In the genomic region with DNA sequence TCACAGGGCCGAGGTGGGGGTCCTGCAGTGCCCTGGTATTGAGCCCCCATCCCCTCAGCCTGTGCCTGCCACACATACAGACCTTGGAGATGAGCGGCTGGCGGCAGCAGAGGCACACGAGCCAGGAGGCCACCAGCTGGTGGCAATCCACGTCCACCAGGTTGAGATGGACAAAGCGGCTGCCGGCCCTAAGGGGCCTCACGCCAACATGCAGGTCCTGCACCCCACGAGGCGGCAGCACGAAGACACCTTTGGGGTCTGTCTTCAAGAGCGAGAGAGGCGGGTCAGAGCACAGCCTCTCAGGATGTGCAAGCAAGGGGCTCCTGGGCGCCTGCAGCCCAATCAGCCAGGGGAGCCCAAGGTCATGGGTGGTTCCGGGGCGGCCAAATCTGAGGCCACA, we compare ENCODE assay signal across 33 cellular contexts.
DNase-seq lines count a peak whose midpoint lies in the region; ATAC-seq and TF ChIP-seq lines count a peak whose summit lies in the region.
"Had no signal": no experiment of that assay in that cellular context is flagged by ENCODE, and none has a peak within 500 bp of the region (broad histone marks: within the 10 kb centered on the region; RNA-seq: fewer than 3 reads in every experiment).

No MANE protein-coding gene starts in this region.

- H3K4me1 ChIP-seq in GM23338 (ENCODE audit: insufficient read depth): no peaks in the 10 kb centered on the region
- H3K4me1 ChIP-seq in H9 (ENCODE audit: insufficient read depth, low read length): no peaks in the 10 kb centered on the region
- H3K4me1 ChIP-seq in neuronal stem cell (ENCODE audit: control insufficient read depth in 2 of 2, insufficient read depth in 1 of 2, low read depth in 1 of 2, low read length in 2 of 2): peaks cover 0 to 22% of the 10 kb centered on the region in 2 donors
- H3K4me1 ChIP-seq in suprapubic skin: no peaks in the 10 kb centered on the region
- H3K4me1 ChIP-seq: A549, BE2C, Caco-2 had no signal

- H3K9me3 Mint-ChIP-seq in GM23338: peaks cover 12% of the 10 kb centered on the region
- peaks cover 10 to 11% of the 10 kb centered on the region in 2 experiments for H3K9me3 Mint-ChIP-seq in H9
- H3K9me3 Mint-ChIP-seq: CD4-positive, alpha-beta T cell; CD4-positive, CD25-positive, alpha-beta regulatory T cell; CD8-positive, alpha-beta memory T cell; CD8-positive, alpha-beta T cell had no signal

- H3K9me3 ChIP-seq in H9 (ENCODE audit: control insufficient read depth, low read depth, low read length) (peaks cover 7% of the 10 kb centered on the region), neuronal stem cell (replicated peaks in 1 of 2; ENCODE audit: control insufficient read depth in 2 of 2, insufficient read depth in 1 of 2, low read depth in 1 of 2, low read length in 2 of 2) (peaks cover 0 to 9% of the 10 kb centered on the region in 2 donors), suprapubic skin (no peaks in the 10 kb centered on the region)
- H3K9me3 ChIP-seq: A549, BE2C, BLaER1, Caco-2 had no signal

- no peak overlapping the region for H3K56ac ChIP-seq in H9 (ENCODE audit: insufficient read length, low read depth, low read length)

- H4K91ac ChIP-seq in H9 (ENCODE audit: insufficient read length, low read depth, low read length) (no peak overlapping the region), neuronal stem cell (ENCODE audit: low read depth, low read length, poor library complexity) (no peak overlapping the region)

- H3K4ac ChIP-seq in H9 (ENCODE audit: low read depth, low read length) (no peak overlapping the region), neuronal stem cell (ENCODE audit: low read length) (no peak overlapping the region)

- H2BK120ac ChIP-seq in H9 (ENCODE audit: low read depth, low read length, poor library complexity, severe bottlenecking): no peak overlapping the region
- no peak overlapping the region for H2BK120ac ChIP-seq in neuronal stem cell (ENCODE audit: low read depth, low read length)

- H3K27me3 Mint-ChIP-seq in GM23338 (ENCODE audit: insufficient read depth, low read depth, poor library complexity) (peaks cover 8% of the 10 kb centered on the region), H9 (ENCODE audit: low read depth) (no peaks in the 10 kb centered on the region)
- H3K27me3 Mint-ChIP-seq: B cell; CD4-positive, alpha-beta memory T cell; CD4-positive, alpha-beta T cell; CD4-positive, CD25-positive, alpha-beta regulatory T cell; CD8-positive, alpha-beta memory T cell had no signal

- H2BK5ac ChIP-seq in H9 (ENCODE audit: insufficient read length, low read length): no peak overlapping the region
- H2BK5ac ChIP-seq in neuronal stem cell (ENCODE audit: low read length): peak overlapping the region; percentile 44

- H3K36me3 ChIP-seq in GM23338 (ENCODE audit: insufficient read depth): no peaks in the 10 kb centered on the region
- peaks cover 6 to 24% of the 10 kb centered on the region in 2 donors for H3K36me3 ChIP-seq in neuronal stem cell (replicated peaks in 1 of 2; ENCODE audit: control insufficient read depth in 2 of 2, insufficient read depth in 2 of 2, low read length in 2 of 2)
- peaks cover 68% of the 10 kb centered on the region for H3K36me3 ChIP-seq in suprapubic skin
- H3K36me3 ChIP-seq: BE2C had no signal

- H2BK20ac ChIP-seq in H9 (ENCODE audit: low read depth, low read length, poor library complexity, severe bottlenecking): no peak overlapping the region

- no peak overlapping the region for H3K4me3 ChIP-seq in GM23338
- H3K4me3 ChIP-seq in neuronal stem cell (ENCODE audit: low read length in 2 of 2): no peak overlapping the region
- H3K4me3 ChIP-seq in suprapubic skin: no peak overlapping the region
- H3K4me3 ChIP-seq: A549; BLaER1; BLaER1 treated with 17β-estradiol and CSF1 and Interleukin-3, amounts not matched to agents 10 nM and 100 nM had no signal

- H2AK5ac ChIP-seq in H9 (ENCODE audit: insufficient read length, low read length): no peak overlapping the region
- H2AK5ac ChIP-seq in neuronal stem cell (ENCODE audit: low read depth, low read length): peak overlapping the region; percentile 14

- H3K36me3 Mint-ChIP-seq in GM23338 (ENCODE audit: low read depth) (peaks cover 15% of the 10 kb centered on the region), H9 (ENCODE audit: insufficient read depth in 1 of 3, low read depth in 3 of 3) (peaks cover 15 to 33% (median 18%) of the 10 kb centered on the region in 3 experiments)

- H3K79me1 ChIP-seq in H9 (ENCODE audit: insufficient read depth, low read depth, low read length, poor library complexity, severe bottlenecking) (no peaks in the 10 kb centered on the region), neuronal stem cell (ENCODE audit: low read depth, low read length) (peaks cover 14% of the 10 kb centered on the region)

- H2AFZ ChIP-seq in GM23338 (no peak overlapping the region), H9 (ENCODE audit: low read length) (no peak overlapping the region), neuronal stem cell (ENCODE audit: low read length) (no peak overlapping the region)

- no peak overlapping the region; the same call in 1 of the 2 replicates for H3K14ac ChIP-seq in H9 (ENCODE audit: insufficient read depth, low read length)
- peak overlapping the region; percentile 17 for H3K14ac ChIP-seq in neuronal stem cell (ENCODE audit: low read length)

- no peaks in the 10 kb centered on the region for H3K79me2 ChIP-seq in GM23338 (replicated peaks; ENCODE audit: insufficient read depth)
- H3K79me2 ChIP-seq in H9 (ENCODE audit: insufficient read depth, low read length): no peaks in the 10 kb centered on the region

- TF ChIP-seq POLR2A in suprapubic skin (IDR thresholded peaks at IDR 0.05): no peak

- H3K4me2 ChIP-seq in GM23338 (no peak overlapping the region), H9 (ENCODE audit: insufficient read depth, insufficient read length, low read length) (no peak overlapping the region), neuronal stem cell (ENCODE audit: insufficient read depth, low read length, poor library complexity, severe bottlenecking) (no peak overlapping the region)
- H3K4me2 ChIP-seq: A549 had no signal

- no CpG with 5 or more reads among the region's 16 CpGs for WGBS in H9 (ENCODE audit: extremely low coverage, insufficient read length, low lambda C conversion rate)
- no CpG with 5 or more reads among the region's 16 CpGs for WGBS in neuronal stem cell (ENCODE audit: extremely low coverage in 2 of 2, insufficient read length in 2 of 2, insufficient replicate concordance in 1 of 2), 2 donors
- no CpG with 5 or more reads among the region's 16 CpGs for WGBS in suprapubic skin

- H2BK12ac ChIP-seq in H9 (ENCODE audit: insufficient read length, low read depth, low read length) (no peak overlapping the region), neuronal stem cell (ENCODE audit: low read length) (no peak overlapping the region)

- H3K23me2 ChIP-seq in H9 (ENCODE audit: insufficient read length, low read depth, low read length, poor library complexity, severe bottlenecking): no peaks in the 10 kb centered on the region

- H2BK15ac ChIP-seq in H9 (ENCODE audit: low read depth, low read length): no peak overlapping the region
- no peak overlapping the region for H2BK15ac ChIP-seq in neuronal stem cell (ENCODE audit: low read length)

- H3K27ac Mint-ChIP-seq in GM23338 (peak overlapping the region; percentile 40; the same call in 1 of the 2 replicates), H9 (peak overlapping the region in 2 of 3 experiments; percentile 44 to 79; a peak in 1 of 7 replicates)
- H3K27ac Mint-ChIP-seq: B cell; CD14-positive monocyte; CD4-positive, alpha-beta memory T cell; CD4-positive, alpha-beta T cell; CD4-positive, CD25-positive, alpha-beta regulatory T cell; CD8-positive, alpha-beta T cell had no signal

- H4K8ac ChIP-seq in H9 (replicated peaks; ENCODE audit: insufficient read length, low read depth, low read length) (no peak overlapping the region), neuronal stem cell (ENCODE audit: low read depth, low read length) (no peak overlapping the region)

- no peaks in the 10 kb centered on the region for H4K20me1 ChIP-seq in GM23338 (replicated peaks; ENCODE audit: insufficient read depth)
- peaks cover 7% of the 10 kb centered on the region for H4K20me1 ChIP-seq in H9 (ENCODE audit: control insufficient read depth, insufficient read depth, insufficient read length)
- H4K20me1 ChIP-seq: BLaER1 had no signal

- TF ChIP-seq EP300 in suprapubic skin (IDR thresholded peaks at IDR 0.05): no peak

- H3K4me3 Mint-ChIP-seq in GM23338: no peak overlapping the region
- no peak overlapping the region for H3K4me3 Mint-ChIP-seq in H9
- H3K4me3 Mint-ChIP-seq: B cell; CD14-positive monocyte; CD4-positive, alpha-beta memory T cell; CD4-positive, alpha-beta T cell; CD4-positive, CD25-positive, alpha-beta regulatory T cell; CD8-positive, alpha-beta T cell had no signal

- H4K5ac ChIP-seq in H9 (ENCODE audit: insufficient read length, low read depth, low read length): no peak overlapping the region

- H3K23ac ChIP-seq in H9 (ENCODE audit: insufficient read length, low read depth, low read length) (no peak overlapping the region), neuronal stem cell (ENCODE audit: low read depth, low read length, poor library complexity) (no peak overlapping the region)

- H3F3A ChIP-seq in GM23338 (replicated peaks; ENCODE audit: low read depth): peaks cover 10% of the 10 kb centered on the region

- no peak overlapping the region for H3K27ac ChIP-seq in GM23338 (ENCODE audit: low read depth)
- no peak overlapping the region for H3K27ac ChIP-seq in H9 (ENCODE audit: insufficient read length, low read depth, low read length)
- no peak overlapping the region for H3K27ac ChIP-seq in neuronal stem cell (replicated peaks; ENCODE audit: low read length)
- H3K27ac ChIP-seq in suprapubic skin: no peak overlapping the region
- H3K27ac ChIP-seq: 22Rv1, A549, C4-2B had no signal

- TF ChIP-seq CTCF in GM23338 (conservative IDR thresholded peaks at IDR 0.05; ENCODE audit: low read depth in 2 of 2) (no peak), H9 (conservative IDR thresholded peaks at IDR 0.05) (no peak), suprapubic skin (IDR thresholded peaks at IDR 0.05) (no peak)

- no peak overlapping the region for H3T11ph ChIP-seq in H9 (ENCODE audit: low read length)

- H3K4me1 Mint-ChIP-seq in GM23338 (no peaks in the 10 kb centered on the region), H9 (peaks cover 3 to 6% of the 10 kb centered on the region in 2 experiments; a peak in 2 of 4 replicates)
- H3K4me1 Mint-ChIP-seq: B cell; CD14-positive monocyte; CD4-positive, CD25-positive, alpha-beta regulatory T cell had no signal

- no peaks in the 10 kb centered on the region for H3K27me3 ChIP-seq in GM23338 (ENCODE audit: insufficient read depth)
- H3K27me3 ChIP-seq in H9 (ENCODE audit: insufficient read depth, low read length): no peaks in the 10 kb centered on the region
- H3K27me3 ChIP-seq in neuronal stem cell (ENCODE audit: control insufficient read depth in 3 of 3, insufficient read depth in 3 of 3, low read depth in 1 of 3, low read length in 3 of 3): peaks cover 0 to 6% (median 0%) of the 10 kb centered on the region in 3 experiments
- H3K27me3 ChIP-seq in suprapubic skin: no peaks in the 10 kb centered on the region
- H3K27me3 ChIP-seq: BE2C; BLaER1; BLaER1 treated with 17β-estradiol and CSF1 and Interleukin-3, amounts not matched to agents 10 nM and 100 nM had no signal

- H3K18ac ChIP-seq in H9 (ENCODE audit: insufficient read length, low read depth, low read length) (no peak overlapping the region), neuronal stem cell (ENCODE audit: low read length) (peak overlapping the region; percentile 58)

- H3K9ac ChIP-seq in H9 (ENCODE audit: extremely low read depth, insufficient read length, low read length) (no peak overlapping the region), neuronal stem cell (ENCODE audit: low read depth, low read length, poor library complexity) (peak overlapping the region; percentile 30)
- H3K9ac ChIP-seq: BLaER1 had no signal

- no peaks in the 10 kb centered on the region for H3K9me2 ChIP-seq in GM23338 (ENCODE audit: insufficient read depth)

- DNase-seq in GM23338 (ENCODE audit: low spot score) (no peak), H9 (no peak), neuronal stem cell (ENCODE audit: low spot score) (no peak), suprapubic skin (ENCODE audit: low spot score in 2 of 2) (no peak), A172 (ENCODE audit: low spot score) (no peak)
- no peak for DNase-seq in activated effector memory CD4-positive, alpha-beta T cell treated with Interleukin-2 at 50 U/mL for 16 hours
- DNase-seq: 8988T; ACHN; AML-193; BE2C; C1 segment of cervical spinal cord; Caco-2; Calu3; CD4-positive, alpha-beta memory T cell; CD4-positive, alpha-beta T cell; CD4-positive, CD25-positive, alpha-beta regulatory T cell; CD8-positive, alpha-beta memory T cell; CD8-positive, alpha-beta T cell; COR-L47; DMS 273 treated with DMSO at 0.1 percent for 48 hours; DMS153; DMS53; DMS79; DMS79 treated with DMSO at 0.1 percent for 48 hours; DND-41; EL had no signal

- ATAC-seq in GM23338: no peak
- ATAC-seq: A549; CD8-positive, alpha-beta T cell had no signal
